In the genomic region with DNA sequence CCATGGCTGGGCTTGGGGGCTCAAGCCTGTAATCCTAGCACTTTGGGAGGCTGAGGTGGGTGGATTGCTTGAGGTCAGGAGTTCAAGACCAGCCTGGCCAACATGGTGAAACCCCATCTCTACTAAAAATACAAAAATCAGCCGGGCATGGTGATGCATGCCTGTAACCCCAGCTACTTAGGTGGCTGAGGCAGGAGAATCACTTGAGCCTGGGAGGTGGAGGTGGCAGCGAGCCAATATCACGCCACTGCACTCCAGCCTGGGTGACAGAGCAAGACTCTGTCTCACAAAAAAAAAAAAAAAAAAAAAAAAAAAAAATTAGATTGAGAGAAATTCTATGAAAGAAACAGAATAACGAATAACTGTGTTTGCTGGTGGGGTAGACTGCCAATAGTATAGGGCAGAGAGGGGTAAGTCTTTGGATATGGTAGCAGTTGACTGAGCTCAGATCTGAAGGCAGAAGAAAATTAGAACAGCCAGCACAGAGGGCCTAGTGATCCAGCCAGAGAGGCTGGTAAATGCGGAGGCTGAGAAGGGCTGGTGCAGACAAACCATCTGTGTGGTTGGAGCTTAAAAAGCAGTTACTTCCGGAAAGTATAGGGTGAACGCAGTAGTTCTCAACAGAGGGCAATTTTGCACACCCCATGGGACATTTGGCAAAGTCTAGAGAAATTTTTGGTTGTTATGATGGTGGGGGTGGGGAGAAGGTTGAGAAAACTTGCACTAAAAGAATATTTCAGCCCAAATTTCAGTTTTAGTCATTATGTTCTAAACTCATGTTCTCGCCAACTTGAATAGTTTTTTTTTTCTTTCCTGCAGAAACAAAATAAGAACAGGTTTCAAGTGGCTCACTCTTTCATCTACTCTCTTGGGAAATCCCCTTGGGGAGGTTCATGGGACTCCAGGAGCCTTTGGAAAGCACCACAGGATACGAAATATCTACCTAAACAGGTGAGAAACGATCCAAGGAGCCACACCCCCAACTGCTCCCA, we compare ENCODE assay signal across 10 cellular contexts. TPM values are rescaled to one million over a fixed set of nuclear protein-coding genes. Genes with fewer than 3 reads are reported as not detected.
DNase-seq lines count a peak whose midpoint lies in the region; ATAC-seq and TF ChIP-seq lines count a peak whose summit lies in the region.
"Had no signal": no experiment of that assay in that cellular context is flagged by ENCODE, and none has a peak within 500 bp of the region (broad histone marks: within the 10 kb centered on the region; RNA-seq: fewer than 3 reads in every experiment).

No MANE protein-coding gene starts in this region.

- no peak overlapping the region for H3K4me3 ChIP-seq in SU-DHL-6 (ENCODE audit: insufficient read depth, low read length, poor library complexity, severe bottlenecking)
- H3K4me3 ChIP-seq in effector memory CD4-positive, alpha-beta T cell (ENCODE audit: insufficient read depth, low read depth, low read length, poor library complexity, severe bottlenecking) = peak overlapping the region; percentile 7

- H3K27me3 ChIP-seq in SU-DHL-6 (ENCODE audit: low read length) = no peaks in the 10 kb centered on the region
- H3K27me3 ChIP-seq in effector memory CD4-positive, alpha-beta T cell (replicated peaks; ENCODE audit: control insufficient read depth, insufficient read depth, low read length, poor library complexity, severe bottlenecking) = no peaks in the 10 kb centered on the region

- H3K9me2 ChIP-seq in SU-DHL-6 (replicated peaks; ENCODE audit: insufficient read depth, low read length) = no peaks in the 10 kb centered on the region

- peaks cover 4% of the 10 kb centered on the region for H3K4me1 ChIP-seq in effector memory CD4-positive, alpha-beta T cell (ENCODE audit: control insufficient read depth, insufficient read depth, low read length, poor library complexity, severe bottlenecking)

- peak overlapping the region; percentile 72 for H2AFZ ChIP-seq in SU-DHL-6 (ENCODE audit: low read depth, low read length, severe bottlenecking)

- H3K27ac ChIP-seq in SU-DHL-6 (ENCODE audit: low read depth, low read length) (peak overlapping the region; percentile 60), temporal lobe (ENCODE audit: low read depth, low read length) (peak overlapping the region; percentile 3)
- H3K27ac ChIP-seq in effector memory CD4-positive, alpha-beta T cell (ENCODE audit: insufficient read depth, low read length, poor library complexity, severe bottlenecking) = peak overlapping the region; percentile 21

- peak; percentile 26 for DNase-seq in activated naive CD4-positive, alpha-beta T cell treated with Interleukin-2 at 50 U/mL for 16 hours
- DNase-seq in activated naive CD4-positive, alpha-beta T cell (lab: John Stamatoyannopoulos, UW) = no peak
- no peak for DNase-seq in effector memory CD4-positive, alpha-beta T cell
- no peak for DNase-seq in AML-193 (lab: John Stamatoyannopoulos, UW)
- no peak for DNase-seq in HCEC 1CT

- peak overlapping the region; percentile 36 for H3K4me2 ChIP-seq in SU-DHL-6 (ENCODE audit: low read depth, low read length, poor library complexity, severe bottlenecking)

- TF ChIP-seq CTCF in SU-DHL-6 (IDR thresholded peaks at IDR 0.05; ENCODE audit: insufficient read depth, low read length, poor library complexity, severe bottlenecking) = no peak

- H3K79me2 ChIP-seq in SU-DHL-6 (ENCODE audit: insufficient read depth, low read length) = no peaks in the 10 kb centered on the region

- 0 out of 2 replicates have a peak overlapping the region, but pooled peaks have one; percentile 5 for H3K9ac ChIP-seq in SU-DHL-6 (ENCODE audit: low read length)

- no peaks in the 10 kb centered on the region for H3K36me3 ChIP-seq in SU-DHL-6 (ENCODE audit: low read length)
- H3K36me3 ChIP-seq in effector memory CD4-positive, alpha-beta T cell (ENCODE audit: control insufficient read depth, insufficient read depth, low read length) = no peaks in the 10 kb centered on the region

- no peaks in the 10 kb centered on the region for H3K9me3 ChIP-seq in SU-DHL-6 (ENCODE audit: insufficient read depth, low read length)
- H3K9me3 ChIP-seq in effector memory CD4-positive, alpha-beta T cell (ENCODE audit: control insufficient read depth, low read length) = no peaks in the 10 kb centered on the region

- no peak for ATAC-seq in HG02588 (IDR thresholded peaks at IDR 0.05; ENCODE audit: unreplicated experiment)

- H3F3A ChIP-seq in SU-DHL-6 (ENCODE audit: insufficient read depth) = no peaks in the 10 kb centered on the region

- H4K20me1 ChIP-seq in SU-DHL-6 (ENCODE audit: low read depth, low read length) = no peaks in the 10 kb centered on the region

RNA-seq across cellular contexts. Expression of a gene that starts 1.6 kb away (rescaled TPM):
- 0.25 TPM for total RNA-seq in temporal lobe
- total RNA-seq: SK-MEL-5, urinary bladder had no signal

Comparison
In these comparisons a context has a peak if more than half of its experiments do, and no peak if none do; other contexts are left out.
1. H3K27ac ChIP-seq: peak in every context shown above with its lines; median percentile 60 in SU-DHL-6; 21 in effector memory CD4-positive, alpha-beta T cell; 3 in temporal lobe.